Comparison of ENCODE assay signal across 20 cellular contexts in genomic region chr3:49222002-49222401, GRCh38. TPM values are rescaled to one million over a fixed set of nuclear protein-coding genes. Genes with fewer than 3 reads are reported as not detected.
A peak's percentile ranks its signal among the peaks of the same experiment; 100 is the strongest.
DNase-seq lines count a peak whose midpoint lies in the region; ATAC-seq, FAIRE-seq and TF ChIP-seq lines count a peak whose summit lies in the region.
"Had no signal": no experiment of that assay in that cellular context is flagged by ENCODE, and none has a peak within 500 bp of the region (broad histone marks: within the 10 kb centered on the region; RNA-seq: fewer than 3 reads in every experiment).

No MANE protein-coding gene starts in this region.

- H3K9me3 ChIP-seq in left lung (peaks cover 0 to 14% of the 10 kb centered on the region in 2 donors), vagina (no peaks in the 10 kb centered on the region)
- H3K9me3 ChIP-seq: SJSA1 had no signal

- CTCF ChIA-PET in RWPE1 (lab: Yijun Ruan, JAX), result no interaction called here

- no peak for TF ChIP-seq CTCF in bronchial epithelial cell (IDR thresholded peaks at IDR 0.05; ENCODE audit: insufficient read depth, low read length, severe bottlenecking)
- TF ChIP-seq CTCF in left lung (IDR thresholded peaks at IDR 0.05), result no peak
- no peak for TF ChIP-seq CTCF in vagina (IDR thresholded peaks at IDR 0.05)
- no peak for TF ChIP-seq CTCF in RWPE1 (conservative IDR thresholded peaks at IDR 0.05; ENCODE audit: low read depth)

- H3K27ac ChIP-seq in left lung (peak overlapping the region in 1 of 2 donors; percentile 26), vagina (peak overlapping the region; percentile 45), RWPE1 (no peak overlapping the region)
- H3K27ac ChIP-seq: HL-60, SJSA1 had no signal

- ATAC-seq in left lung, result peak; percentile 62
- ATAC-seq: GM12878 had no signal

- H3K4me1 ChIP-seq in left lung, result peaks cover 0 to 5% of the 10 kb centered on the region in 2 donors
- H3K4me1 ChIP-seq in vagina, result peaks cover 14% of the 10 kb centered on the region
- H3K4me1 ChIP-seq: HAP-1 had no signal

- no peak for FAIRE-seq in bronchial epithelial cell (lab: Jason Lieb, UNC)
- FAIRE-seq: GM12878, GM19239 had no signal

- no peak overlapping the region for H3K4me3 ChIP-seq in bronchial epithelial cell (ENCODE audit: low read depth, low read length)
- no peak overlapping the region for H3K4me3 ChIP-seq in left lung
- H3K4me3 ChIP-seq in vagina, result no peak overlapping the region
- H3K4me3 ChIP-seq: GM12878, HAP-1, SJSA1 had no signal

- H3K27me3 ChIP-seq in bronchial epithelial cell (ENCODE audit: control insufficient read depth, insufficient read depth, low read length), result no peaks in the 10 kb centered on the region
- H3K27me3 ChIP-seq in left lung, result no peaks in the 10 kb centered on the region
- H3K27me3 ChIP-seq in vagina, result no peaks in the 10 kb centered on the region
- H3K27me3 ChIP-seq: SJSA1 had no signal

- POLR2A ChIA-PET in RWPE1 (lab: Yijun Ruan, JAX; ENCODE audit: low non-redundant PET), result no interaction called here

- DNase-seq in NCI-H510A treated with DMSO at 0.1 percent for 48 hours (lab: John Stamatoyannopoulos, UW), result peak; percentile 3
- no peak for DNase-seq in NCI-H510A (lab: John Stamatoyannopoulos, UW)
- peak; percentile 87 for DNase-seq in bronchial epithelial cell (ENCODE audit: low read depth)
- no peak for DNase-seq in left lung
- no peak for DNase-seq in vagina (ENCODE audit: extremely low spot score in 2 of 2)
- no peak for DNase-seq in stimulated activated naive CD4-positive, alpha-beta T cell (lab: John Stamatoyannopoulos, UW)
- no peak for DNase-seq in RWPE1 (ENCODE audit: low spot score)
- no peak for DNase-seq in dedifferentiated amniotic fluid mesenchymal stem cell (ENCODE audit: extremely low spot score)
- DNase-seq: 8988T, DMS 273 treated with DMSO at 0.1 percent for 48 hours, GF-D8, Karpas-422, NCI-H1092 treated with DMSO at 0.1 percent for 48 hours, NCI-H146, NCI-H2029 treated with DMSO at 0.1 percent for 48 hours had no signal

- intact Hi-C loops in left lung (cut with DNase I), result no loop called here
- intact Hi-C loops in vagina (cut with DNase I), result no loop called here

- H3K36me3 ChIP-seq in bronchial epithelial cell (ENCODE audit: control insufficient read depth, insufficient read depth, low read length), result no peaks in the 10 kb centered on the region
- H3K36me3 ChIP-seq in left lung, result no peaks in the 10 kb centered on the region
- H3K36me3 ChIP-seq in vagina, result no peaks in the 10 kb centered on the region
- H3K36me3 ChIP-seq: HAP-1, SJSA1 had no signal

- no peak for TF ChIP-seq POLR2A in vagina (IDR thresholded peaks at IDR 0.05)

RNA-seq across cellular contexts. Expression of gene KLHDC8B, which starts 50.6 kb away (rescaled TPM):
- 37.9 and 95.5 TPM in 2 replicates for total RNA-seq in bronchial epithelial cell
- 10 to 100 TPM; 31.2 to 33.3 TPM for total RNA-seq in left lung
- 43.7 TPM for total RNA-seq in vagina

RNA-seq across cellular contexts. Expression of gene C3orf62, which starts 55.0 kb away (rescaled TPM):
- total RNA-seq in bronchial epithelial cell (0.79 and 1.8 TPM in 2 replicates), left lung (1 to 10 TPM; 4.2 to 9.8 TPM), vagina (17.9 TPM)

RNA-seq across cellular contexts. Expression of gene CCDC71, which starts 55.9 kb away (rescaled TPM):
- total RNA-seq in bronchial epithelial cell (19.1 and 19.5 TPM in 2 replicates), left lung (10 to 100 TPM; 16.9 to 21.0 TPM), vagina (30.4 TPM)

Comparison
In these comparisons a context has a peak if more than half of its experiments do, and no peak if none do; other contexts are left out.
1. DNase-seq: peak in NCI-H510A treated with DMSO at 0.1 percent for 48 hours (single experiment) and bronchial epithelial cell (single experiment); none in NCI-H510A (single experiment), left lung (0 of 2), vagina (0 of 2), stimulated activated naive CD4-positive, alpha-beta T cell (0 of 6), RWPE1 (single experiment) and dedifferentiated amniotic fluid mesenchymal stem cell (single experiment).